In genomic region chr7:127678947-127679346, GRCh38 we compare ENCODE assay signal across 10 cellular contexts. TPM values are rescaled to one million over a fixed set of nuclear protein-coding genes. Genes with fewer than 3 reads are reported as not detected.
DNase-seq lines count a peak whose midpoint lies in the region; ATAC-seq and TF ChIP-seq lines count a peak whose summit lies in the region.
"Had no signal": no experiment of that assay in that cellular context is flagged by ENCODE, and none has a peak within 500 bp of the region (broad histone marks: within the 10 kb centered on the region; RNA-seq: fewer than 3 reads in every experiment).

No MANE protein-coding gene starts in this region.

- H3K36me3 ChIP-seq in transverse colon, result no peaks in the 10 kb centered on the region

- H3K36me3 Mint-ChIP-seq in progenitor cell of endocrine pancreas (ENCODE audit: insufficient read depth), result peaks cover 36% of the 10 kb centered on the region

- peaks cover 17% of the 10 kb centered on the region for H3K9me3 Mint-ChIP-seq in progenitor cell of endocrine pancreas (ENCODE audit: low read depth)

- POLR2A ChIA-PET in RWPE1 (lab: Yijun Ruan, JAX; ENCODE audit: low non-redundant PET), result no interaction called here

- CTCF ChIA-PET in RWPE1 (lab: Yijun Ruan, JAX), result interaction anchor here (0.6 kb wide), 1 partner anchor 48 kb away, joined by 3 read pairs; no protein-coding TSS in a partner anchor

- no peak for TF ChIP-seq POLR2A in transverse colon (IDR thresholded peaks at IDR 0.05)

- H3K4me3 Mint-ChIP-seq in progenitor cell of endocrine pancreas (ENCODE audit: low read depth), result no peak overlapping the region

- H3K27ac Mint-ChIP-seq in progenitor cell of endocrine pancreas, result no peak overlapping the region

- in situ Hi-C loops in transverse colon (cut with MboI; ENCODE audit: low pct_ligation_motif_present in 1 of 4, low pct_unique_long_range_greater_than_20kb in 1 of 4, low sequenced_read_pairs in 3 of 4), result no loop called here

- intact Hi-C loops in transverse colon (cut with DNase I; ENCODE audit: low total_unique reads), result no loop called here

- TF ChIP-seq EP300 in transverse colon (IDR thresholded peaks at IDR 0.05; ENCODE audit: low read depth), result no peak

- H3K27ac ChIP-seq in transverse colon, result no peak overlapping the region
- H3K27ac ChIP-seq in RWPE1, result no peak overlapping the region
- H3K27ac ChIP-seq: epithelial cell of prostate had no signal

- H3K4me1 ChIP-seq in transverse colon, result no peaks in the 10 kb centered on the region

- H3K4me3 ChIP-seq in fibroblast of villous mesenchyme (ENCODE audit: low read depth, low read length) (no peak overlapping the region), transverse colon (no peak overlapping the region)

- ATAC-seq in GM18861 (IDR thresholded peaks at IDR 0.05; ENCODE audit: unreplicated experiment) (peak; percentile 72), GM21723 (IDR thresholded peaks at IDR 0.05; ENCODE audit: unreplicated experiment) (peak; percentile 70), HG03565 (IDR thresholded peaks at IDR 0.05; ENCODE audit: unreplicated experiment) (peak; percentile 81)

- WGBS in transverse colon (ENCODE audit: low coverage in 1 of 2), 2 donors, result 78 to 86% methylated on average over 2 to 3 of the region's 3 CpGs

- H3K9me3 ChIP-seq in transverse colon, result peaks cover 0 to 5% of the 10 kb centered on the region in 2 donors

- no peaks in the 10 kb centered on the region for H3K27me3 Mint-ChIP-seq in progenitor cell of endocrine pancreas

- no peaks in the 10 kb centered on the region for H3K27me3 ChIP-seq in transverse colon

- no peak for TF ChIP-seq CTCF in fibroblast of villous mesenchyme (IDR thresholded peaks at IDR 0.05; ENCODE audit: insufficient read depth, low read depth, low read length)
- no peak for TF ChIP-seq CTCF in transverse colon (IDR thresholded peaks at IDR 0.05)
- TF ChIP-seq CTCF in progenitor cell of endocrine pancreas (IDR thresholded peaks at IDR 0.05; ENCODE audit: unreplicated experiment), result no peak
- no peak for TF ChIP-seq CTCF in RWPE1 (conservative IDR thresholded peaks at IDR 0.05; ENCODE audit: low read depth)

- peak; percentile 49 for DNase-seq in fibroblast of villous mesenchyme (ENCODE audit: low read depth)
- no peak for DNase-seq in NCI-H1105 (lab: John Stamatoyannopoulos, UW)
- no peak for DNase-seq in transverse colon
- DNase-seq in progenitor cell of endocrine pancreas (ENCODE audit: low spot score, unreplicated experiment), result no peak
- no peak for DNase-seq in RWPE1 (ENCODE audit: low spot score)
- DNase-seq: activated CD8-positive, alpha-beta memory T cell treated with anti-CD3 and anti-CD28 coated beads for 24 hours had no signal

- peaks cover 18% of the 10 kb centered on the region for H3K4me1 Mint-ChIP-seq in progenitor cell of endocrine pancreas (ENCODE audit: low read depth)

RNA-seq across cellular contexts. Expression of gene SND1, which starts 27.0 kb away (rescaled TPM):
- total RNA-seq in fibroblast of villous mesenchyme (205 and 241 TPM in 2 replicates), transverse colon (10 to 100 TPM; 64.3 to 77.0 (median 70.4) TPM), progenitor cell of endocrine pancreas (213 and 237 TPM in 2 replicates)
